ENCODE assay signal across 8 cellular contexts in genomic region chr7:5827755-5828154, GRCh38. TPM values are rescaled to one million over a fixed set of nuclear protein-coding genes. Genes with fewer than 3 reads are reported as not detected.
DNase-seq lines count a peak whose midpoint lies in the region; ATAC-seq and TF ChIP-seq lines count a peak whose summit lies in the region.

No MANE protein-coding gene starts in this region.

- peaks cover 18% of the 10 kb centered on the region for H3K4me1 Mint-ChIP-seq in activated T-helper 17 cell treated with anti-CD3 and anti-CD28 coated beads, Interleukin-2, amount 50 U/mL, for 72 hours

- H3K27ac Mint-ChIP-seq in activated T-helper 17 cell treated with anti-CD3 and anti-CD28 coated beads, Interleukin-2, amount 50 U/mL, for 72 hours, result no peak overlapping the region

- ATAC-seq in activated T-helper 17 cell treated with anti-CD3 and anti-CD28 coated beads, Interleukin-2, amount 50 U/mL, for 72 hours (replicated peaks), result no peak
- no peak for ATAC-seq in HG03097 (IDR thresholded peaks at IDR 0.05; ENCODE audit: low FRiP score, unreplicated experiment)
- ATAC-seq in GM21528 (IDR thresholded peaks at IDR 0.05; ENCODE audit: low FRiP score, unreplicated experiment), result no peak

- peak; percentile 78 for TF ChIP-seq CTCF in DOHH2 (IDR thresholded peaks at IDR 0.05; ENCODE audit: low read depth, low read length, poor library complexity, severe bottlenecking)
- TF ChIP-seq CTCF in LNCaP clone FGC (IDR thresholded peaks at IDR 0.05; ENCODE audit: control insufficient read depth, extremely low read depth, insufficient read depth), result peak; percentile 50

- no peak for DNase-seq in LNCaP clone FGC (ENCODE audit: low read depth)
- peak; percentile 29 for DNase-seq in activated T-cell treated with anti-CD3 and anti-CD28 coated beads for 48 hours (ENCODE audit: low read depth)
- DNase-seq in iPS-NIHi7 (ENCODE audit: extremely low spot score), result peak; percentile 41
- DNase-seq in amygdala (lab: John Stamatoyannopoulos, UW), result no peak

- H3K36me3 Mint-ChIP-seq in activated T-helper 17 cell treated with anti-CD3 and anti-CD28 coated beads, Interleukin-2, amount 50 U/mL, for 72 hours (ENCODE audit: low read depth), result no peaks in the 10 kb centered on the region

- H3K79me2 ChIP-seq in DOHH2 (ENCODE audit: control insufficient read depth, low read length), result no peaks in the 10 kb centered on the region

- no peaks in the 10 kb centered on the region for H3K9me3 Mint-ChIP-seq in activated T-helper 17 cell treated with anti-CD3 and anti-CD28 coated beads, Interleukin-2, amount 50 U/mL, for 72 hours

- H3F3A ChIP-seq in DOHH2 (ENCODE audit: control insufficient read depth, insufficient read depth), result 0 out of 2 replicates have a peak, but pooled peaks cover 2% of the 10 kb centered on the region

- no peaks in the 10 kb centered on the region for H3K36me3 ChIP-seq in DOHH2 (ENCODE audit: control insufficient read depth, low read length)

- H3K4me3 ChIP-seq in DOHH2 (ENCODE audit: low read length), result no peak overlapping the region
- H3K4me3 ChIP-seq in LNCaP clone FGC (ENCODE audit: low read depth, low read length), result no peak overlapping the region

- H3K9me3 ChIP-seq in DOHH2 (ENCODE audit: control insufficient read depth, insufficient read depth, low read length), result no peaks in the 10 kb centered on the region

- H3K27me3 ChIP-seq in DOHH2 (ENCODE audit: control insufficient read depth, low read length), result peaks cover 17% of the 10 kb centered on the region

- H3K4me1 ChIP-seq in DOHH2 (ENCODE audit: control insufficient read depth, low read length), result peaks cover 8% of the 10 kb centered on the region

- H3K27me3 Mint-ChIP-seq in activated T-helper 17 cell treated with anti-CD3 and anti-CD28 coated beads, Interleukin-2, amount 50 U/mL, for 72 hours, result no peaks in the 10 kb centered on the region

- H3K4me3 Mint-ChIP-seq in activated T-helper 17 cell treated with anti-CD3 and anti-CD28 coated beads, Interleukin-2, amount 50 U/mL, for 72 hours, result no peak overlapping the region

- H4K20me1 ChIP-seq in DOHH2 (ENCODE audit: control insufficient read depth, insufficient read depth, low read depth, low read length), result no peaks in the 10 kb centered on the region

- H3K27ac ChIP-seq in DOHH2 (ENCODE audit: low read depth, low read length), result no peak overlapping the region

- no peaks in the 10 kb centered on the region for H3K9me2 ChIP-seq in DOHH2 (replicated peaks; ENCODE audit: control insufficient read depth, low read length)

- no peak overlapping the region for H3K4me2 ChIP-seq in DOHH2 (ENCODE audit: low read length)

RNA-seq across cellular contexts. Expression of gene RNF216, which starts 46.3 kb away (rescaled TPM):
- total RNA-seq in activated T-helper 17 cell treated with anti-CD3 and anti-CD28 coated beads, Interleukin-2, amount 50 U/mL, for 72 hours, result 10 to 100 TPM; 22.4 to 28.3 TPM

RNA-seq across cellular contexts. Expression of gene OCM, which starts 52.8 kb away (rescaled TPM):
- not detected for total RNA-seq in activated T-helper 17 cell treated with anti-CD3 and anti-CD28 coated beads, Interleukin-2, amount 50 U/mL, for 72 hours

Comparison
In these comparisons a context has a peak if more than half of its experiments do, and no peak if none do; other contexts are left out.
1. DNase-seq: peak in activated T-cell treated with anti-CD3 and anti-CD28 coated beads for 48 hours (single experiment) and iPS-NIHi7 (single experiment); none in LNCaP clone FGC (single experiment) and amygdala (0 of 56).